In genomic region chr7:1193593-1194424, GRCh38 we compare ENCODE assay signal across 10 cellular contexts. TPM values are rescaled to one million over a fixed set of nuclear protein-coding genes. Genes with fewer than 3 reads are reported as not detected.
DNase-seq lines count a peak whose midpoint lies in the region; ATAC-seq and TF ChIP-seq lines count a peak whose summit lies in the region.
"Had no signal": no experiment of that assay in that cellular context is flagged by ENCODE, and none has a peak within 500 bp of the region (broad histone marks: within the 10 kb centered on the region; RNA-seq: fewer than 3 reads in every experiment).

No MANE protein-coding gene starts in this region.

- no peak for ATAC-seq in HG03039 (IDR thresholded peaks at IDR 0.05; ENCODE audit: unreplicated experiment)
- ATAC-seq in HG02610 (IDR thresholded peaks at IDR 0.05; ENCODE audit: unreplicated experiment): no peak

- peak; percentile 36 for DNase-seq in NCI-H146 (lab: John Stamatoyannopoulos, UW)
- DNase-seq in NCI-H146 treated with DMSO at 0.1 percent for 48 hours (lab: John Stamatoyannopoulos, UW; ENCODE audit: unreplicated experiment): no peak
- DNase-seq in NCI-H1105 treated with DMSO at 0.1 percent for 48 hours (lab: John Stamatoyannopoulos, UW): peak; percentile 66
- DNase-seq in activated CD8-positive, alpha-beta memory T cell treated with anti-CD3 and anti-CD28 coated beads for 24 hours: peak; percentile 76
- peak; percentile 33 for DNase-seq in fibroblast of villous mesenchyme (ENCODE audit: low read depth)
- peak; percentile 32 for DNase-seq in pons (ENCODE audit: low spot score)

- TF ChIP-seq CTCF in fibroblast of villous mesenchyme (IDR thresholded peaks at IDR 0.05; ENCODE audit: insufficient read depth, low read depth, low read length): peak; percentile 55

- no peak overlapping the region for H3K4me3 ChIP-seq in fibroblast of villous mesenchyme (ENCODE audit: low read depth, low read length)
- H3K4me3 ChIP-seq: skin epidermis had no signal

RNA-seq across cellular contexts. Expression of gene ZFAND2A, which starts 33.8 kb away (rescaled TPM):
- total RNA-seq in fibroblast of villous mesenchyme: 11.7 and 17.4 TPM in 2 replicates

RNA-seq across cellular contexts. Expression of gene UNCX, which starts 38.9 kb away (rescaled TPM):
- not detected in 2 replicates for total RNA-seq in fibroblast of villous mesenchyme
- total RNA-seq: CD8-positive, alpha-beta memory T cell had no signal
